15 cellular contexts compared by ENCODE assay signal in genomic region chr2:55621802-55622201, GRCh38. TPM values are rescaled to one million over a fixed set of nuclear protein-coding genes. Genes with fewer than 3 reads are reported as not detected.
DNase-seq lines count a peak whose midpoint lies in the region; ATAC-seq, FAIRE-seq and TF ChIP-seq lines count a peak whose summit lies in the region.
"Had no signal": no experiment of that assay in that cellular context is flagged by ENCODE, and none has a peak within 500 bp of the region (broad histone marks: within the 10 kb centered on the region; RNA-seq: fewer than 3 reads in every experiment).

No MANE protein-coding gene starts in this region.

- TF ChIP-seq RAD21 in HepG2 (CRISPR knock-in tag; IDR thresholded peaks at IDR 0.05), result no peak

- TF ChIP-seq CTCF in HepG2 (CRISPR knock-in tag; IDR thresholded peaks at IDR 0.05) (no peak), right lobe of liver (IDR thresholded peaks at IDR 0.05) (no peak), DOHH2 (IDR thresholded peaks at IDR 0.05; ENCODE audit: low read depth, low read length, poor library complexity, severe bottlenecking) (no peak)

- ATAC-seq in HepG2, result no peak
- ATAC-seq in right lobe of liver, result no peak
- no peak for ATAC-seq in naive thymus-derived CD8-positive, alpha-beta T cell
- ATAC-seq in GM18511 (IDR thresholded peaks at IDR 0.05; ENCODE audit: unreplicated experiment), result no peak

- TF ChIP-seq POLR2A in HepG2 (IDR thresholded peaks at IDR 0.05; ENCODE audit: insufficient read depth in 1 of 2, low read depth in 2 of 2, low read length in 2 of 2), result peak in 1 of 2 experiments; percentile 56; a peak in 2 of 4 replicates
- no peak for TF ChIP-seq POLR2A in right lobe of liver (IDR thresholded peaks at IDR 0.05)

- H3K4me2 ChIP-seq in HepG2 (ENCODE audit: low read depth, low read length), result peak overlapping the region; percentile 8; the same call in 1 of the 2 replicates
- peak overlapping the region; percentile 92; the same call in 1 of the 2 replicates for H3K4me2 ChIP-seq in DOHH2 (ENCODE audit: low read length)

- no peak for FAIRE-seq in HepG2 (lab: Jason Lieb, UNC)
- FAIRE-seq: A204.1, H54 had no signal

- POLR2A ChIA-PET in HepG2 (lab: Yijun Ruan, JAX), result no interaction called here
- POLR2A ChIA-PET in naive thymus-derived CD8-positive, alpha-beta T cell (lab: Charles Lee), result interaction anchor here (0.6 to 1.6 kb wide), 2 partner anchors 16 to 103 kb away, joined by 5 to 6 read pairs; partner anchors contain the start of gene CFAP36

- H3K27ac ChIP-seq in HepG2 (ENCODE audit: extremely low read length, insufficient read depth, low read length), result no peak overlapping the region
- no peak overlapping the region for H3K27ac ChIP-seq in right lobe of liver
- H3K27ac ChIP-seq in DOHH2 (ENCODE audit: low read depth, low read length), result no peak overlapping the region

- peaks cover 0 to 13% of the 10 kb centered on the region in 2 experiments; a peak in 3 of 5 replicates for H3K36me3 ChIP-seq in HepG2 (replicated peaks in 1 of 2; ENCODE audit: control insufficient read depth in 1 of 2, insufficient read depth in 2 of 2, low read length in 2 of 2)
- H3K36me3 ChIP-seq in right lobe of liver, result no peaks in the 10 kb centered on the region
- H3K36me3 ChIP-seq in DOHH2 (ENCODE audit: control insufficient read depth, low read length), result peaks cover 69% of the 10 kb centered on the region
- H3K36me3 ChIP-seq: BE2C had no signal

- H3K9me2 ChIP-seq in DOHH2 (replicated peaks; ENCODE audit: control insufficient read depth, low read length), result no peaks in the 10 kb centered on the region

- H2AFZ ChIP-seq in HepG2 (ENCODE audit: low read length), result no peak overlapping the region

- H3K36me3 Mint-ChIP-seq in naive thymus-derived CD8-positive, alpha-beta T cell, result peaks cover 0 to 52% (median 16%) of the 10 kb centered on the region in 3 donors

- H3K4me3 ChIP-seq in HepG2 (replicated peaks in 1 of 3; ENCODE audit: insufficient read depth in 1 of 3, low read depth in 2 of 3, low read length in 3 of 3) (no peak overlapping the region), right lobe of liver (no peak overlapping the region), DOHH2 (ENCODE audit: low read length) (0 out of 2 replicates have a peak overlapping the region, but pooled peaks have one; percentile 6)

- intact Hi-C loops in HepG2 (cut with micrococcal nuclease; ENCODE audit: unreplicated experiment), result no loop called here
- intact Hi-C loops in right lobe of liver (cut with DNase I), result no loop called here

- H3K27me3 ChIP-seq in HepG2 (ENCODE audit: control insufficient read depth in 1 of 2, insufficient read depth in 2 of 2, low read length in 2 of 2), result peaks cover 0 to 3% of the 10 kb centered on the region in 2 experiments; a peak in 1 of 5 replicates
- no peaks in the 10 kb centered on the region for H3K27me3 ChIP-seq in right lobe of liver
- H3K27me3 ChIP-seq in DOHH2 (ENCODE audit: control insufficient read depth, low read length), result no peaks in the 10 kb centered on the region
- H3K27me3 ChIP-seq: BE2C had no signal

- in situ Hi-C loops in HepG2 (cut with HindIII; ENCODE audit: extremely low pct_ligation_motif_present, low pct_unique_long_range_greater_than_20kb), result no loop called here

- no peak for DNase-seq in HepG2 (ENCODE audit: low spot score)
- no peak for DNase-seq in right lobe of liver
- DNase-seq in naive thymus-derived CD8-positive, alpha-beta T cell, result no peak
- no peak for DNase-seq in effector CD4-positive, alpha-beta T cell
- DNase-seq in DMS 273 (lab: John Stamatoyannopoulos, UW; ENCODE audit: unreplicated experiment), result no peak
- DNase-seq: BE2C, Calu3, DMS79, GDM1, IMR-90, KG1 had no signal

- H4K20me1 ChIP-seq in HepG2 (ENCODE audit: insufficient read depth, low read length), result peaks cover 21% of the 10 kb centered on the region
- peaks cover 21% of the 10 kb centered on the region for H4K20me1 ChIP-seq in DOHH2 (ENCODE audit: control insufficient read depth, insufficient read depth, low read depth, low read length)

- no peaks in the 10 kb centered on the region for H3K9me3 Mint-ChIP-seq in naive thymus-derived CD8-positive, alpha-beta T cell

- 97% methylated on average over 7 of the region's 7 CpGs for WGBS in HepG2 (ENCODE audit: low lambda C conversion rate)
- 86% methylated on average over 2 of the region's 7 CpGs for WGBS in right lobe of liver (ENCODE audit: insufficient coverage, low coverage, low lambda C conversion rate, missing lambda C conversion rate)

- CTCF ChIA-PET in HepG2 (lab: Yijun Ruan, JAX; ENCODE audit: low intra/inter-chr PET ratio, low total read pairs), result no interaction called here

- no peak for TF ChIP-seq EP300 in HepG2 (IDR thresholded peaks at IDR 0.05; ENCODE audit: low read depth in 2 of 2, low read length in 2 of 2)
- no peak for TF ChIP-seq EP300 in HepG2 (CRISPR knock-in tag; IDR thresholded peaks at IDR 0.05; ENCODE audit: borderline replicate concordance)

- H3F3A ChIP-seq in DOHH2 (ENCODE audit: control insufficient read depth, insufficient read depth), result peaks cover 3% of the 10 kb centered on the region; the same call in 1 of the 2 replicates

- no peaks in the 10 kb centered on the region for H3K27me3 Mint-ChIP-seq in naive thymus-derived CD8-positive, alpha-beta T cell

- peak overlapping the region in 6 of 10 donors; percentile 16 to 72 (median 58) for H3K4me3 Mint-ChIP-seq in naive thymus-derived CD8-positive, alpha-beta T cell

- H3K9ac ChIP-seq in HepG2 (ENCODE audit: insufficient read depth, low read depth, low read length), result no peak overlapping the region

- H3K4me1 ChIP-seq in HepG2 (ENCODE audit: insufficient read depth, low read length), result peaks cover 31% of the 10 kb centered on the region
- H3K4me1 ChIP-seq in right lobe of liver, result peaks cover 0 to 40% (median 5%) of the 10 kb centered on the region in 4 donors
- peaks cover 39% of the 10 kb centered on the region for H3K4me1 ChIP-seq in DOHH2 (ENCODE audit: control insufficient read depth, low read length)
- H3K4me1 ChIP-seq: BE2C had no signal

- peaks cover 21 to 72% (median 43%) of the 10 kb centered on the region in 4 donors for H3K4me1 Mint-ChIP-seq in naive thymus-derived CD8-positive, alpha-beta T cell

- BruUV-seq in HepG2 (replicated peaks; lab: Mats Ljungman, UMichigan), result no TSS peak

- H3K79me2 ChIP-seq in HepG2 (ENCODE audit: insufficient read depth, low read length) (peaks cover 57% of the 10 kb centered on the region), DOHH2 (ENCODE audit: control insufficient read depth, low read length) (peaks cover 93% of the 10 kb centered on the region)

- no peaks in the 10 kb centered on the region for H3K9me3 ChIP-seq in HepG2 (ENCODE audit: low read length)
- no peaks in the 10 kb centered on the region for H3K9me3 ChIP-seq in right lobe of liver
- H3K9me3 ChIP-seq in DOHH2 (ENCODE audit: control insufficient read depth, insufficient read depth, low read length), result no peaks in the 10 kb centered on the region
- H3K9me3 ChIP-seq: BE2C had no signal

- H3K27ac Mint-ChIP-seq in naive thymus-derived CD8-positive, alpha-beta T cell, result peak overlapping the region in 2 of 10 donors; percentile 71 to 73

TF ChIP-seq in HepG2, 621 proteins besides CTCF, POLR2A, EP300 and RAD21 (continues in another document):
- TF ChIP-seq SIX1 (CRISPR knock-in tag; IDR thresholded peaks at IDR 0.05; ENCODE audit: borderline replicate concordance), result no peak
- no peak for TF ChIP-seq ZNF598 (CRISPR knock-in tag; IDR thresholded peaks at IDR 0.05; ENCODE audit: borderline replicate concordance)
- no peak for TF ChIP-seq ZNF652 (CRISPR knock-in tag; IDR thresholded peaks at IDR 0.05; ENCODE audit: borderline replicate concordance, low read depth)
- TF ChIP-seq MED13 (CRISPR knock-in tag; IDR thresholded peaks at IDR 0.05), result no peak
- TF ChIP-seq ZNF552 (CRISPR knock-in tag; IDR thresholded peaks at IDR 0.05; ENCODE audit: borderline replicate concordance), result no peak
- TF ChIP-seq AGO2 (optimal IDR thresholded peaks at IDR 0.05; ENCODE audit: low read depth, low read length), result peak; percentile 79
- no peak for TF ChIP-seq SIX4 (CRISPR knock-in tag; IDR thresholded peaks at IDR 0.05)
- TF ChIP-seq ZNF138 (CRISPR knock-in tag; IDR thresholded peaks at IDR 0.05; ENCODE audit: low read depth), result no peak
- no peak for TF ChIP-seq MEIS2 (CRISPR knock-in tag; IDR thresholded peaks at IDR 0.05)
- peak; percentile 44; the same call in 1 of the 2 replicates for TF ChIP-seq RBFOX2 (IDR thresholded peaks at IDR 0.05; ENCODE audit: low read depth, low read length)
- TF ChIP-seq ELF1 (CRISPR knock-in tag; IDR thresholded peaks at IDR 0.05), result no peak

RNA-seq across cellular contexts. Expression of gene PPP4R3B, which starts 4.4 kb away (rescaled TPM):
- total RNA-seq in HepG2 (2016; rRNA removed; fragmentation: Illumina TruSeq; extraction: Trizol) (53.0 and 86.9 TPM in 2 replicates), right lobe of liver (10 to 100 TPM; 34.3 to 62.4 (median 37.8) TPM)
- total RNA-seq in HepG2 (2016; cell fraction: cytosol; rRNA removed; fragmentation: Illumina TruSeq; extraction: Trizol; ENCODE audit: low read depth), result 12.4 and 12.9 TPM in 2 replicates
- 57.4 and 87.6 TPM in 2 replicates for total RNA-seq in HepG2 (2016; cell fraction: insoluble cytoplasmic fraction; rRNA removed; fragmentation: Illumina TruSeq; extraction: Trizol)
- total RNA-seq in HepG2 (2016; cell fraction: membrane; rRNA removed; fragmentation: Illumina TruSeq; extraction: Trizol), result 45.1 and 51.2 TPM in 2 replicates
- total RNA-seq in HepG2 (2016; cell fraction: nucleus; rRNA removed; fragmentation: Illumina TruSeq; extraction: Trizol), result 54.9 and 55.2 TPM in 2 replicates
- 19.7 and 24.2 TPM in 2 replicates for polyA plus RNA-seq in HepG2 (2011; rRNA removed)
- polyA plus RNA-seq in HepG2 (2011; cell fraction: cytosol; rRNA removed), result 10.7 and 16.7 TPM in 2 replicates
- 15.5 and 16.0 TPM in 2 replicates for polyA plus RNA-seq in HepG2 (2011; cell fraction: nucleus; rRNA removed)
- polyA plus RNA-seq in HepG2 (2012), result 39.2 and 55.6 TPM in 2 replicates
- polyA plus RNA-seq in HepG2 (2016; cell fraction: cytosol; fragmentation: Illumina TruSeq; extraction: Trizol; ENCODE audit: low read depth), result 8.4 and 8.9 TPM in 2 replicates
- 79.6 and 83.1 TPM in 2 replicates for polyA plus RNA-seq in HepG2 (2016; cell fraction: insoluble cytoplasmic fraction; fragmentation: Illumina TruSeq; extraction: Trizol; ENCODE audit: low read depth)
- 30.6 and 33.4 TPM in 2 replicates for polyA plus RNA-seq in HepG2 (2016; cell fraction: membrane; fragmentation: Illumina TruSeq; extraction: Trizol; ENCODE audit: low read depth)
- polyA plus RNA-seq in HepG2 (2016; cell fraction: nucleus; fragmentation: Illumina TruSeq; extraction: Trizol; ENCODE audit: insufficient read depth, low read depth), result 61.4 and 65.8 TPM in 2 replicates
- 13.3 and 14.5 TPM in 2 replicates for polyA minus RNA-seq in HepG2 (2011; rRNA and poly(A)+ RNA removed; ENCODE audit: low replicate concordance)
- polyA minus RNA-seq in HepG2 (2011; cell fraction: cytosol; rRNA and poly(A)+ RNA removed), result 46.6 and 52.8 TPM in 2 replicates
- polyA minus RNA-seq in HepG2 (2011; cell fraction: nucleus; rRNA and poly(A)+ RNA removed), result 87.9 and 91.3 TPM in 2 replicates
- total RNA-seq in naive thymus-derived CD8-positive, alpha-beta T cell, result 100 to 1,000 TPM; 117 to 118 TPM
- 10 to 100 TPM; 59.2 to 75.2 (median 66.3) TPM for polyA plus RNA-seq in naive thymus-derived CD8-positive, alpha-beta T cell
